2 cellular contexts compared by ENCODE assay signal in genomic region chr1:78834201-78834741, GRCh38.
TF ChIP-seq lines count a peak whose summit lies in the region.

No MANE protein-coding gene starts in this region.

TF ChIP-seq in SK-N-SH, 30 proteins besides CTCF, POLR2A, EP300 and RAD21 (continued from another document):
- TF ChIP-seq RXRA (IDR thresholded peaks at IDR 0.05; ENCODE audit: borderline replicate concordance, low read depth), result no peak

TF ChIP-seq in SK-N-SH treated with all-trans-retinoic acid at 6 μM for 48 hours, 23 proteins besides CTCF, POLR2A, EP300 and RAD21 (continued from another document):
- TF ChIP-seq CREB5 (CRISPR knock-in tag; IDR thresholded peaks at IDR 0.05; ENCODE audit: low read depth) (no peak), RARB (CRISPR knock-in tag; IDR thresholded peaks at IDR 0.05) (no peak), BACH2 (CRISPR knock-in tag; IDR thresholded peaks at IDR 0.05; ENCODE audit: borderline replicate concordance) (no peak), CSDC2 (CRISPR knock-in tag; IDR thresholded peaks at IDR 0.05) (no peak), PPARA (CRISPR knock-in tag; IDR thresholded peaks at IDR 0.05; ENCODE audit: borderline replicate concordance) (no peak), ZNF565 (CRISPR knock-in tag; conservative IDR thresholded peaks at IDR 0.05; ENCODE audit: low read depth) (no peak), ZNF8 (CRISPR knock-in tag; IDR thresholded peaks at IDR 0.05) (no peak), ZFP3 (CRISPR knock-in tag; IDR thresholded peaks at IDR 0.05) (no peak), TCF4 (CRISPR knock-in tag; IDR thresholded peaks at IDR 0.05; ENCODE audit: borderline replicate concordance) (no peak)
